In genomic region chr7:32524631-32525030, GRCh38 we compare ENCODE assay signal across 28 cellular contexts.
"Had no signal": no experiment of that assay in that cellular context is flagged by ENCODE, and none has a peak within 500 bp of the region (broad histone marks: within the 10 kb centered on the region; RNA-seq: fewer than 3 reads in every experiment).

No MANE protein-coding gene starts in this region.

- H2AFZ ChIP-seq: neural progenitor cell had no signal

- H3K27me3 ChIP-seq: left lung, neural progenitor cell, ovary, suprapubic skin, tibial artery, upper lobe of right lung had no signal

- H3K36me3 ChIP-seq: left lung, lower lobe of right lung, neural progenitor cell, ovary, suprapubic skin, thoracic aorta, tibial artery, upper lobe of right lung had no signal

- H3K4me2 ChIP-seq: neural progenitor cell had no signal

- H3K4me1 ChIP-seq: left lung, lower lobe of right lung, neural progenitor cell, tibial artery, upper lobe of right lung had no signal

- FAIRE-seq: kidney, urothelium cell line had no signal

- H3K9ac ChIP-seq: neural progenitor cell had no signal

- H3K4me1 Mint-ChIP-seq: mesothelial cell of epicardium, neural progenitor cell had no signal

- H3K4me3 ChIP-seq: left lung, lower lobe of right lung, neural progenitor cell, ovary, skin epidermis, suprapubic skin, thoracic aorta, tibial artery, upper lobe of right lung had no signal

- DNase-seq: kidney; left colon; left lung; lower lobe of right lung; mesendoderm; naive B cell; natural killer cell; nephron progenitor cell; ovary; retina; right cardiac atrium; stimulated activated CD4-positive, alpha-beta T cell treated with anti-CD3 and anti-CD28 coated beads, Interleukin-12 subunit alpha, Interleukin-12 subunit beta, amount 100 ng/mL, for 4 hours; stimulated activated CD4-positive, alpha-beta T cell treated with anti-CD3 and anti-CD28 coated beads, Interleukin-15, amount 100 ng/mL, for 24 hours; stimulated activated CD4-positive, alpha-beta T cell treated with anti-CD3 and anti-CD28 coated beads, Interleukin-2, amount 100 ng/mL, for 24 hours; stimulated activated CD4-positive, alpha-beta T cell treated with anti-CD3 and anti-CD28 coated beads, Interleukin-4, amount 100 ng/mL, for 1 hour; stimulated activated naive CD4-positive, alpha-beta T cell; tibial artery; trophoblast cell; upper lobe of right lung had no signal

- H3K27ac Mint-ChIP-seq: mesothelial cell of epicardium; naive B cell; nephron progenitor cell; neural progenitor cell; progenitor cell of endocrine pancreas; stimulated activated naive CD8-positive, alpha-beta T cell treated with anti-CD3 and anti-CD28 coated beads, Interleukin-15, Interleukin-2, amounts not matched to agents 100 ng/mL and 50 ng/mL, for 24 hours had no signal

- H3K9me3 ChIP-seq: lower lobe of right lung, ovary, suprapubic skin, thoracic aorta, tibial artery, upper lobe of right lung had no signal

- H3K27ac ChIP-seq: left lung, lower lobe of right lung, neural progenitor cell, ovary, skin epidermis, suprapubic skin, thoracic aorta, tibial artery, upper lobe of right lung had no signal

- H3K4me3 Mint-ChIP-seq: mesothelial cell of epicardium; naive B cell; natural killer cell; nephron progenitor cell; neural progenitor cell; stimulated activated naive CD8-positive, alpha-beta T cell treated with anti-CD3 and anti-CD28 coated beads, Interleukin-15, Interleukin-2, amounts not matched to agents 100 ng/mL and 50 ng/mL, for 24 hours had no signal

- H3K27me3 Mint-ChIP-seq: naive B cell; progenitor cell of endocrine pancreas; stimulated activated naive CD8-positive, alpha-beta T cell treated with anti-CD3 and anti-CD28 coated beads, Interleukin-15, Interleukin-2, amounts not matched to agents 100 ng/mL and 50 ng/mL, for 24 hours had no signal

- ATAC-seq: left colon, left lung, lower lobe of right lung, natural killer cell, right cardiac atrium, sciatic nerve, upper lobe of right lung had no signal
